In the genomic region with DNA sequence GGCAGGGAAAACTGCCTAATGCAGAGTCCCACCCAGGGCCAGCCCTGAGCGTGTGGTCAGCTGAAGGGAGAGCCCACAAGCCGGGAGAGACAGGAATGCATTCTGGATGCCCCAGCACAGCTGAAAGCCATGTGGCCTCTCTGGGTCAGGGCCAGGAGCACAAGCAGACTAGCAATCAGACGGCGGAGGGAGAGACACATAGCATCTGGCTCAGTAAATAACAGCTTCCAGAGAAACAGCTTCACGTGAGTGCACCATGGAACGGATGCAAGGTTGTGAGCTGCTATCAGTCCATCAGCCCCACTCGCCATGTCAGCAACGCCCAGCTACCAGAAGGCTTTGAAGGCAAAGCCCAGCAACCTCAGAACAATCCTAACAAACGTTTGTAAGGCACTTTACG, we compare ENCODE assay signal across 9 cellular contexts. TPM values are rescaled to one million over a fixed set of nuclear protein-coding genes. Genes with fewer than 3 reads are reported as not detected.
DNase-seq lines count a peak whose midpoint lies in the region; ATAC-seq and TF ChIP-seq lines count a peak whose summit lies in the region.
"Had no signal": no experiment of that assay in that cellular context is flagged by ENCODE, and none has a peak within 500 bp of the region (broad histone marks: within the 10 kb centered on the region; RNA-seq: fewer than 3 reads in every experiment).

No MANE protein-coding gene starts in this region.

- 32 to 40% (median 36%) methylated on average over 7 to 10 of the region's 10 CpGs for WGBS in stomach, 5 donors

- H3K27me3 Mint-ChIP-seq in HFFc6 (ENCODE audit: insufficient read depth) (peaks cover 12% of the 10 kb centered on the region), chondrocyte (ENCODE audit: low read depth) (peaks cover 9% of the 10 kb centered on the region)

- peaks cover 0 to 7% (median 5%) of the 10 kb centered on the region in 4 donors for H3K4me1 ChIP-seq in stomach

- no peak for ATAC-seq in HG02938 (IDR thresholded peaks at IDR 0.05; ENCODE audit: unreplicated experiment)
- ATAC-seq in HG03571 (IDR thresholded peaks at IDR 0.05; ENCODE audit: unreplicated experiment), result no peak

- H3K36me3 ChIP-seq in stomach, result no peaks in the 10 kb centered on the region

- H3K4me3 ChIP-seq in cardiac fibroblast (replicated peaks in 1 of 2; ENCODE audit: low read depth in 2 of 2, low read length in 2 of 2) (no peak overlapping the region), stomach (no peak overlapping the region)

- peaks cover 0 to 12% (median 0%) of the 10 kb centered on the region in 3 donors for H3K27me3 ChIP-seq in stomach

- H3K9me3 Mint-ChIP-seq in HFFc6 (no peaks in the 10 kb centered on the region), chondrocyte (ENCODE audit: low read depth) (no peaks in the 10 kb centered on the region)

- no peaks in the 10 kb centered on the region for H3K9me3 ChIP-seq in stomach

- TF ChIP-seq EP300 in stomach (IDR thresholded peaks at IDR 0.05), result no peak

- TF ChIP-seq POLR2A in stomach (IDR thresholded peaks at IDR 0.05), result no peak

- H3K36me3 Mint-ChIP-seq in HFFc6 (ENCODE audit: low read depth), result no peaks in the 10 kb centered on the region
- no peaks in the 10 kb centered on the region for H3K36me3 Mint-ChIP-seq in chondrocyte (ENCODE audit: low read depth)

- H3K27ac Mint-ChIP-seq in HFFc6, result peak overlapping the region; percentile 31; the same call in 1 of the 2 replicates
- no peak overlapping the region for H3K27ac Mint-ChIP-seq in chondrocyte (ENCODE audit: unreplicated experiment)

- H3K4me1 Mint-ChIP-seq in HFFc6 (ENCODE audit: low read depth), result peaks cover 33% of the 10 kb centered on the region
- H3K4me1 Mint-ChIP-seq in chondrocyte (ENCODE audit: low read depth), result peaks cover 15% of the 10 kb centered on the region

- no peak for TF ChIP-seq CTCF in HFFc6 (IDR thresholded peaks at IDR 0.05)
- TF ChIP-seq CTCF in cardiac fibroblast (IDR thresholded peaks at IDR 0.05; ENCODE audit: low read depth, low read length), result no peak
- no peak for TF ChIP-seq CTCF in stomach (IDR thresholded peaks at IDR 0.05)
- TF ChIP-seq CTCF in chondrocyte (IDR thresholded peaks at IDR 0.05), result no peak

- DNase-seq in HFFc6 (peak; percentile 74), cardiac fibroblast (ENCODE audit: low read depth in 2 of 2) (peak; percentile 48 to 86), islet precursor cell (peak; percentile 87), stomach (peak; percentile 28), AML-193 (lab: John Stamatoyannopoulos, UW) (no peak), chondrocyte (ENCODE audit: low spot score) (no peak)
- DNase-seq: effector CD4-positive, alpha-beta T cell had no signal

- H3K27ac ChIP-seq in stomach, result no peak overlapping the region

- intact Hi-C loops in stomach (cut with DNase I; ENCODE audit: low total_unique reads), result no loop called here

- H3K4me3 Mint-ChIP-seq in HFFc6 (peak overlapping the region; percentile 10; the same call in 1 of the 2 replicates), chondrocyte (ENCODE audit: unreplicated experiment) (no peak overlapping the region)

RNA-seq across cellular contexts. Expression of a gene that starts 28.2 kb away (rescaled TPM):
- 100 to 1,000 TPM in 5 of 6 experiments, 10 to 100 TPM in 1; 87.8 to 123 (median 107) TPM for total RNA-seq in HFFc6 (2021; fragmentation: NEBNext Ultra II Directional; extraction: Animal tissue kit (Norgen Biotek cat#: 25700))
- total RNA-seq in stomach, result 100 to 1,000 TPM in 1 of 5 donors, 10 to 100 TPM in 4; 29.8 to 254 (median 79.0) TPM
- polyA plus RNA-seq in stomach, result 10 to 100 TPM; 40.7 to 61.6 (median 51.5) TPM
- 54.3 to 60.1 TPM (median 54.8 TPM) in 3 replicates for total RNA-seq in chondrocyte

RNA-seq across cellular contexts. Expression of a gene that starts 30.4 kb away (rescaled TPM):
- 10 to 100 TPM in 3 of 6 experiments, 1 to 10 TPM in 3; 8.4 to 14.8 (median 10.1) TPM for total RNA-seq in HFFc6 (2021; fragmentation: NEBNext Ultra II Directional; extraction: Animal tissue kit (Norgen Biotek cat#: 25700))
- total RNA-seq in stomach (10 to 100 TPM in 2 of 5 donors, 1 to 10 TPM in 3; 2.8 to 22.3 (median 8.8) TPM), chondrocyte (4.4 to 4.8 TPM (median 4.6 TPM) in 3 replicates)
- polyA plus RNA-seq in stomach, result 1 to 10 TPM; 4.0 to 4.9 (median 4.5) TPM

Comparison
In these comparisons a context has a peak if more than half of its experiments do, and no peak if none do; other contexts are left out.
1. DNase-seq: peak in HFFc6 (single experiment), cardiac fibroblast (2 of 2), islet precursor cell (single experiment) and stomach (single experiment); none in AML-193 (0 of 2) and chondrocyte (single experiment).